8 cellular contexts compared by ENCODE assay signal in the genomic region with DNA sequence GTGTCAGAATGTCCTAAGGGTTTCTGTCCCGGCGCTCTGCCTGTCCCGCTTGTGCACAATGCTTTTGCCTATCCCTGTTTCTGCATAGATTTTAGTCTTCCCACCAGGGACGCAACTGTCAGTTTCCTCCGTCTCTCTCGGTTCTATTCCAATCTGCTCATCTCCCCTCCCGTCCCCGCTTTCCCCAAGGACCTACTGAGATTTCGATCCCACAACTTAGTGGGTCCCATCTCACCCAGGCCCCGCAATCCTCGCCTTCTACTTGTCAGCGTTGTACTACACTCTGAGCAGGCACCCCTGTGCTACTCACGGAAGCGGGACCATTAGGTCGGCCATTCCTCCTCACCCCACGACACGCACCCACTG. TPM values are rescaled to one million over a fixed set of nuclear protein-coding genes. Genes with fewer than 3 reads are reported as not detected.
DNase-seq lines count a peak whose midpoint lies in the region; ATAC-seq and TF ChIP-seq lines count a peak whose summit lies in the region.

No MANE protein-coding gene starts in this region.

- H3K79me2 ChIP-seq in osteoblast (ENCODE audit: insufficient read depth, low read length) = peaks cover 57% of the 10 kb centered on the region

- H3K27ac ChIP-seq in endodermal cell (ENCODE audit: low read depth, low read length) = peak overlapping the region; percentile 93
- H3K27ac ChIP-seq in osteoblast (ENCODE audit: low read depth, low read length) = peak overlapping the region; percentile 91

- no peaks in the 10 kb centered on the region for H3K9me3 ChIP-seq in MG63
- H3K9me3 ChIP-seq in endodermal cell (ENCODE audit: control insufficient read depth, low read length) = no peaks in the 10 kb centered on the region
- H3K9me3 ChIP-seq in osteoblast (ENCODE audit: low read depth, low read length) = no peaks in the 10 kb centered on the region

- peak overlapping the region; percentile 91 for H3K4me2 ChIP-seq in osteoblast (ENCODE audit: insufficient read depth, low read length)

- H4K20me1 ChIP-seq in osteoblast (ENCODE audit: insufficient read depth, low read length) = no peaks in the 10 kb centered on the region

- H3K27me3 Mint-ChIP-seq in endodermal cell (ENCODE audit: insufficient read depth) = no peaks in the 10 kb centered on the region

- H3K4me1 Mint-ChIP-seq in endodermal cell = peaks cover 14% of the 10 kb centered on the region

- peak overlapping the region; percentile 76 for H3K4me3 ChIP-seq in MG63
- peak overlapping the region; percentile 99 for H3K4me3 ChIP-seq in endodermal cell (ENCODE audit: low read length)
- H3K4me3 ChIP-seq in osteoblast (ENCODE audit: insufficient read depth, low read length) = peak overlapping the region; percentile 91

- peak; percentile 45 for ATAC-seq in GM21576 (IDR thresholded peaks at IDR 0.05; ENCODE audit: unreplicated experiment)

- H3K27me3 ChIP-seq in MG63 (no peaks in the 10 kb centered on the region), endodermal cell (ENCODE audit: control insufficient read depth, insufficient read depth, low read length, poor library complexity, severe bottlenecking) (no peaks in the 10 kb centered on the region), osteoblast (ENCODE audit: insufficient read depth, low read length) (no peaks in the 10 kb centered on the region)

- H2AFZ ChIP-seq in osteoblast (ENCODE audit: low read length) = peak overlapping the region; percentile 94

- WGBS in endodermal cell (ENCODE audit: insufficient coverage in 1 of 2, insufficient read length in 1 of 2), 2 experiments = 1 to 4% methylated on average over 6 to 17 of the region's 17 CpGs

- no peaks in the 10 kb centered on the region for H3K9me3 Mint-ChIP-seq in endodermal cell

- no peaks in the 10 kb centered on the region for H3K4me1 ChIP-seq in endodermal cell (ENCODE audit: control insufficient read depth, insufficient read depth, low read length)
- peaks cover 29% of the 10 kb centered on the region for H3K4me1 ChIP-seq in osteoblast (ENCODE audit: insufficient read depth, low read length)

- DNase-seq in D341Med (ENCODE audit: low spot score) = peak; percentile 37
- DNase-seq in MG63 = no peak
- DNase-seq in endodermal cell = no peak
- DNase-seq in osteoblast (ENCODE audit: insufficient read length, low spot score, missing footprints) = peak; percentile 71
- no peak for DNase-seq in NAMALWA (ENCODE audit: low spot score)
- DNase-seq in middle frontal gyrus (ENCODE audit: extremely low spot score, low spot score) = no peak
- no peak for DNase-seq in NCI-H1436 (lab: John Stamatoyannopoulos, UW)

- peak overlapping the region; percentile 99 for H3K4me3 Mint-ChIP-seq in endodermal cell

- peaks cover 36% of the 10 kb centered on the region for H3K36me3 ChIP-seq in MG63
- H3K36me3 ChIP-seq in endodermal cell (ENCODE audit: control insufficient read depth, insufficient read depth, low read length) = peaks cover 47% of the 10 kb centered on the region
- peaks cover 26% of the 10 kb centered on the region for H3K36me3 ChIP-seq in osteoblast (ENCODE audit: insufficient read depth, low read length)

- H3K27ac Mint-ChIP-seq in endodermal cell = peak overlapping the region; percentile 90

- peaks cover 32% of the 10 kb centered on the region for H3K36me3 Mint-ChIP-seq in endodermal cell (ENCODE audit: low read depth)

- H3K9ac ChIP-seq in endodermal cell (ENCODE audit: extremely low read depth, low read length, poor library complexity, severe bottlenecking) = peak overlapping the region; percentile 98

- TF ChIP-seq CTCF in endodermal cell (conservative IDR thresholded peaks at IDR 0.05) (no peak), osteoblast (IDR thresholded peaks at IDR 0.05; ENCODE audit: extremely low read depth, low read depth, low read length) (no peak)

RNA-seq across cellular contexts. Expression of a gene that starts 0.5 kb away (rescaled TPM):
- total RNA-seq in MG63 (2014; rRNA removed; shearing (Covaris generic); ENCODE audit: low replicate concordance) = 23.1 and 36.7 TPM in 2 replicates
- total RNA-seq in endodermal cell = 10 to 100 TPM; 57.0 to 58.2 TPM
- 42.6 TPM for polyA plus RNA-seq in endodermal cell (2013, experiment 1 of 2)
- 46.1 TPM for polyA plus RNA-seq in endodermal cell (2013, experiment 2 of 2)
- 75.1 and 76.7 TPM in 2 replicates for total RNA-seq in osteoblast

RNA-seq across cellular contexts. Expression of a gene that starts 6.0 kb away (rescaled TPM):
- 0.72 and 5.1 TPM in 2 replicates for total RNA-seq in MG63 (2014; rRNA removed; shearing (Covaris generic); ENCODE audit: low replicate concordance)
- 1 to 10 TPM; 7.7 to 8.3 TPM for total RNA-seq in endodermal cell
- 14.6 TPM for polyA plus RNA-seq in endodermal cell (2013, experiment 1 of 2)
- 14.9 TPM for polyA plus RNA-seq in endodermal cell (2013, experiment 2 of 2)
- total RNA-seq in osteoblast = 7.6 and 8.5 TPM in 2 replicates

RNA-seq across cellular contexts. Expression of a gene that starts 40.1 kb away (rescaled TPM):
- total RNA-seq in MG63 (2014; rRNA removed; shearing (Covaris generic); ENCODE audit: low replicate concordance) = not detected in 2 replicates
- 1 to 10 TPM in 1 of 2 donors, under 1 TPM in 1; 0.26 to 3.2 TPM for total RNA-seq in endodermal cell
- 1.2 TPM for polyA plus RNA-seq in endodermal cell (2013, experiment 1 of 2)
- 1.2 TPM for polyA plus RNA-seq in endodermal cell (2013, experiment 2 of 2)
- 0.29 and 0.72 TPM in 2 replicates for total RNA-seq in osteoblast

RNA-seq across cellular contexts. Expression of a gene that starts 53.5 kb away (rescaled TPM):
- 4.4 and 9.4 TPM in 2 replicates for total RNA-seq in MG63 (2014; rRNA removed; shearing (Covaris generic); ENCODE audit: low replicate concordance)
- total RNA-seq in endodermal cell (10 to 100 TPM; 14.9 to 18.2 TPM), osteoblast (12.3 and 12.7 TPM in 2 replicates)
- polyA plus RNA-seq in endodermal cell (2013, experiment 1 of 2) = 15.5 TPM
- 15.6 TPM for polyA plus RNA-seq in endodermal cell (2013, experiment 2 of 2)

RNA-seq across cellular contexts. Expression of a gene that starts 57.8 kb away (rescaled TPM):
- total RNA-seq in MG63 (2014; rRNA removed; shearing (Covaris generic); ENCODE audit: low replicate concordance) = 10.4 and 13.3 TPM in 2 replicates
- total RNA-seq in endodermal cell (10 to 100 TPM; 21.0 to 22.0 TPM), osteoblast (32.1 and 34.7 TPM in 2 replicates)
- 14.2 TPM for polyA plus RNA-seq in endodermal cell (2013, experiment 1 of 2)
- polyA plus RNA-seq in endodermal cell (2013, experiment 2 of 2) = 11.8 TPM

Comparison
In these comparisons a context has a peak if more than half of its experiments do, and no peak if none do; other contexts are left out.
1. DNase-seq: peak in D341Med (single experiment) and osteoblast (single experiment); none in MG63 (single experiment), endodermal cell (single experiment), NAMALWA (single experiment), middle frontal gyrus (single experiment) and NCI-H1436 (single experiment).
2. Peak in every context shown above with its lines, with median percentiles within 50 percentile points of each other: H3K4me3 ChIP-seq.